In the genomic region with DNA sequence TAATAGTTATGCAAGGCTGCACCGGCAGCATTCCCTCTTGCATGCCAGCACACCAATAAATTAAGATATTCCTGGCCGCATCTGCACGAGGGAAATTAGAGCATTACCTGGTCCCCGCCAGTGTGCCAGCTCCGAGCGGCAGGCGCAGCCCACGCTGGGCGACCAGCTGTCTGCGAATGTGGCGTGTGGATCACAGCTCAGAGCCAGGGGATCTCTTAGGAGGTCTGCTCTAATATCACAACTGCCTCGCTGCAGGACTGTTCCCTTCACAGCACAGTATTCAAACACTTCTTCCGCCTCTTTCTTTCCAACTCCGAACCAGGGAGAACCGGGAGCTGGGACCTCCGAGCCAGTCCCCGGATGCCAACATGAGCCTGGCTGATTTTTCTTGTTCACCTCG, we compare ENCODE assay signal across 22 cellular contexts.
DNase-seq lines count a peak whose midpoint lies in the region; ATAC-seq and TF ChIP-seq lines count a peak whose summit lies in the region.
"Had no signal": no experiment of that assay in that cellular context is flagged by ENCODE, and none has a peak within 500 bp of the region (broad histone marks: within the 10 kb centered on the region; RNA-seq: fewer than 3 reads in every experiment).

No MANE protein-coding gene starts in this region.

- TF ChIP-seq CTCF in gastroesophageal sphincter (IDR thresholded peaks at IDR 0.05) (no peak), thoracic aorta (IDR thresholded peaks at IDR 0.05) (no peak), MM.1S (IDR thresholded peaks at IDR 0.05; ENCODE audit: low read length) (no peak)

- no peak overlapping the region for H2AFZ ChIP-seq in neuronal stem cell (ENCODE audit: low read length)
- no peak overlapping the region for H2AFZ ChIP-seq in MM.1S (ENCODE audit: low read length)
- H2AFZ ChIP-seq: GM23248 had no signal

- H3K18ac ChIP-seq in neuronal stem cell (ENCODE audit: low read length): peak overlapping the region; percentile 64

- no peaks in the 10 kb centered on the region for H4K20me1 ChIP-seq in MM.1S (ENCODE audit: insufficient read depth, low read length)

- H3K9ac ChIP-seq in neuronal stem cell (ENCODE audit: low read depth, low read length, poor library complexity) (peak overlapping the region; percentile 51), MM.1S (ENCODE audit: low read length) (no peak overlapping the region)
- H3K9ac ChIP-seq: GM23248 had no signal

- H3K27me3 ChIP-seq in gastroesophageal sphincter (no peaks in the 10 kb centered on the region), neuronal stem cell (ENCODE audit: control insufficient read depth in 3 of 3, insufficient read depth in 3 of 3, low read depth in 1 of 3, low read length in 3 of 3) (no peaks in the 10 kb centered on the region), thoracic aorta (replicated peaks; ENCODE audit: insufficient read depth) (no peaks in the 10 kb centered on the region), MM.1S (replicated peaks; ENCODE audit: insufficient read depth, low read length) (no peaks in the 10 kb centered on the region)
- H3K27me3 ChIP-seq: cardiac muscle cell, pancreas, right lobe of liver had no signal

- H2BK5ac ChIP-seq in neuronal stem cell (ENCODE audit: low read length): no peak overlapping the region

- H3K27ac ChIP-seq in gastroesophageal sphincter (peak overlapping the region in 3 of 4 donors; percentile 17 to 45 (median 31)), neuronal stem cell (replicated peaks; ENCODE audit: low read length) (no peak overlapping the region), thoracic aorta (no peak overlapping the region), MM.1S (ENCODE audit: low read length) (no peak overlapping the region)
- H3K27ac ChIP-seq: cardiac muscle cell, GM23248, pancreas, right lobe of liver, VCaP had no signal

- no peaks in the 10 kb centered on the region for H3K79me1 ChIP-seq in neuronal stem cell (ENCODE audit: low read depth, low read length)

- H4K8ac ChIP-seq in neuronal stem cell (ENCODE audit: low read depth, low read length): no peak overlapping the region

- H3K36me3 ChIP-seq in gastroesophageal sphincter (no peaks in the 10 kb centered on the region), neuronal stem cell (replicated peaks in 1 of 2; ENCODE audit: control insufficient read depth in 2 of 2, insufficient read depth in 2 of 2, low read length in 2 of 2) (no peaks in the 10 kb centered on the region), thoracic aorta (no peaks in the 10 kb centered on the region), MM.1S (replicated peaks; ENCODE audit: insufficient read depth, low read length) (no peaks in the 10 kb centered on the region)
- H3K36me3 ChIP-seq: cardiac muscle cell, pancreas, right lobe of liver had no signal

- peak overlapping the region in 1 of 2 donors; percentile 4 for H3K4me3 ChIP-seq in gastroesophageal sphincter
- no peak overlapping the region for H3K4me3 ChIP-seq in neuronal stem cell (ENCODE audit: low read length in 2 of 2)
- H3K4me3 ChIP-seq in thoracic aorta: peak overlapping the region; percentile 40
- H3K4me3 ChIP-seq in MM.1S (ENCODE audit: low read length): no peak overlapping the region
- H3K4me3 ChIP-seq: cardiac muscle cell, GM23248, pancreas, right lobe of liver had no signal

- peak; percentile 39 for DNase-seq in cardiac septum (ENCODE audit: low spot score)
- no peak for DNase-seq in Right ventricle myocardium inferior (ENCODE audit: missing footprints)
- DNase-seq in neuronal stem cell (ENCODE audit: low spot score): no peak
- no peak for DNase-seq in thoracic aorta (ENCODE audit: low spot score)
- no peak for DNase-seq in stimulated activated CD4-positive, alpha-beta T cell treated with anti-CD3 and anti-CD28 coated beads, Interleukin-4, amount 100 ng/mL, for 24 hours
- no peak for DNase-seq in MM.1S
- DNase-seq: activated CD4-positive, alpha-beta T cell treated with anti-CD3 and anti-CD28 coated beads, Interleukin-2, amount 10 ng/mL, durations not matched to agents 24 days and 14 days; activated naive CD4-positive, alpha-beta T cell treated with anti-CD3 and anti-CD28 coated beads, Interleukin-2, amount 10 ng/mL, durations not matched to agents 7 days and 5 days; amygdala; CD4-positive, alpha-beta memory T cell; dermis blood vessel endothelial cell; DMS153; GM23248; naive B cell; NCI-H2107; NCI-H510A treated with DMSO at 0.1 percent for 48 hours; pancreas had no signal

- H3F3A ChIP-seq in MM.1S (ENCODE audit: insufficient read depth, low read length): no peaks in the 10 kb centered on the region

- H3K4me1 ChIP-seq in gastroesophageal sphincter (peaks cover 0 to 21% (median 0%) of the 10 kb centered on the region in 3 donors), neuronal stem cell (ENCODE audit: control insufficient read depth in 2 of 2, insufficient read depth in 1 of 2, low read depth in 1 of 2, low read length in 2 of 2) (peaks cover 7 to 34% of the 10 kb centered on the region in 2 donors), thoracic aorta (ENCODE audit: control insufficient read depth in 1 of 2, low read depth in 2 of 2) (peaks cover under 1 to 6% of the 10 kb centered on the region in 2 donors), MM.1S (ENCODE audit: low read length) (no peaks in the 10 kb centered on the region)
- H3K4me1 ChIP-seq: pancreas, right lobe of liver had no signal

- no peak for TF ChIP-seq EP300 in gastroesophageal sphincter (IDR thresholded peaks at IDR 0.05)

- peak overlapping the region; percentile 46 for H2BK12ac ChIP-seq in neuronal stem cell (ENCODE audit: low read length)

- H3K79me2 ChIP-seq in MM.1S (ENCODE audit: low read length): no peaks in the 10 kb centered on the region

- no peak for TF ChIP-seq POLR2A in gastroesophageal sphincter (IDR thresholded peaks at IDR 0.05)

- H3K23ac ChIP-seq in neuronal stem cell (ENCODE audit: low read depth, low read length, poor library complexity): no peak overlapping the region

- ATAC-seq in Right ventricle myocardium inferior (no peak), gastroesophageal sphincter (no peak), thoracic aorta (ENCODE audit: insufficient number of reproducible peaks, low FRiP score, low read depth) (no peak), GM18511 (IDR thresholded peaks at IDR 0.05; ENCODE audit: unreplicated experiment) (no peak)
- ATAC-seq: pancreas had no signal

- H3K4ac ChIP-seq in neuronal stem cell (ENCODE audit: low read length): no peak overlapping the region

- H3K9me2 ChIP-seq in MM.1S (replicated peaks; ENCODE audit: insufficient read depth, low read length): no peaks in the 10 kb centered on the region

- H3K14ac ChIP-seq in neuronal stem cell (ENCODE audit: low read length): no peak overlapping the region

- peak overlapping the region; percentile 16 for H2BK15ac ChIP-seq in neuronal stem cell (ENCODE audit: low read length)

- no peak overlapping the region for H2AK5ac ChIP-seq in neuronal stem cell (ENCODE audit: low read depth, low read length)

- 62 to 78% methylated on average over 7 to 11 of the region's 18 CpGs for WGBS in gastroesophageal sphincter (ENCODE audit: low coverage in 1 of 2), 2 donors
- no CpG with 5 or more reads among the region's 18 CpGs for WGBS in neuronal stem cell (ENCODE audit: extremely low coverage in 2 of 2, insufficient read length in 2 of 2, insufficient replicate concordance in 1 of 2), 2 donors

- no peak overlapping the region for H2BK120ac ChIP-seq in neuronal stem cell (ENCODE audit: low read depth, low read length)

- intact Hi-C loops in cardiac septum (cut with DNase I): no loop called here
- intact Hi-C loops in Right ventricle myocardium inferior (cut with DNase I): no loop called here

- no peak overlapping the region for H4K91ac ChIP-seq in neuronal stem cell (ENCODE audit: low read depth, low read length, poor library complexity)

- H3K9me3 ChIP-seq in gastroesophageal sphincter: no peaks in the 10 kb centered on the region
- H3K9me3 ChIP-seq in neuronal stem cell (replicated peaks in 1 of 2; ENCODE audit: control insufficient read depth in 2 of 2, insufficient read depth in 1 of 2, low read depth in 1 of 2, low read length in 2 of 2): peaks cover 0 to 5% of the 10 kb centered on the region in 2 donors
- H3K9me3 ChIP-seq in thoracic aorta: no peaks in the 10 kb centered on the region
- no peaks in the 10 kb centered on the region for H3K9me3 ChIP-seq in MM.1S (replicated peaks; ENCODE audit: insufficient read depth, low read length)
- H3K9me3 ChIP-seq: pancreas, right lobe of liver had no signal

- no peak overlapping the region for H3K4me2 ChIP-seq in neuronal stem cell (ENCODE audit: insufficient read depth, low read length, poor library complexity, severe bottlenecking)
- no peak overlapping the region for H3K4me2 ChIP-seq in MM.1S (ENCODE audit: low read depth, low read length)

Comparison
In these comparisons a context has a peak if more than half of its experiments do, and no peak if none do; other contexts are left out.
1. H3K27ac ChIP-seq: peak in gastroesophageal sphincter (3 of 4); none in neuronal stem cell (single experiment), thoracic aorta (0 of 2) and MM.1S (single experiment).